1 cellular context compared by ENCODE assay signal in the genomic region with DNA sequence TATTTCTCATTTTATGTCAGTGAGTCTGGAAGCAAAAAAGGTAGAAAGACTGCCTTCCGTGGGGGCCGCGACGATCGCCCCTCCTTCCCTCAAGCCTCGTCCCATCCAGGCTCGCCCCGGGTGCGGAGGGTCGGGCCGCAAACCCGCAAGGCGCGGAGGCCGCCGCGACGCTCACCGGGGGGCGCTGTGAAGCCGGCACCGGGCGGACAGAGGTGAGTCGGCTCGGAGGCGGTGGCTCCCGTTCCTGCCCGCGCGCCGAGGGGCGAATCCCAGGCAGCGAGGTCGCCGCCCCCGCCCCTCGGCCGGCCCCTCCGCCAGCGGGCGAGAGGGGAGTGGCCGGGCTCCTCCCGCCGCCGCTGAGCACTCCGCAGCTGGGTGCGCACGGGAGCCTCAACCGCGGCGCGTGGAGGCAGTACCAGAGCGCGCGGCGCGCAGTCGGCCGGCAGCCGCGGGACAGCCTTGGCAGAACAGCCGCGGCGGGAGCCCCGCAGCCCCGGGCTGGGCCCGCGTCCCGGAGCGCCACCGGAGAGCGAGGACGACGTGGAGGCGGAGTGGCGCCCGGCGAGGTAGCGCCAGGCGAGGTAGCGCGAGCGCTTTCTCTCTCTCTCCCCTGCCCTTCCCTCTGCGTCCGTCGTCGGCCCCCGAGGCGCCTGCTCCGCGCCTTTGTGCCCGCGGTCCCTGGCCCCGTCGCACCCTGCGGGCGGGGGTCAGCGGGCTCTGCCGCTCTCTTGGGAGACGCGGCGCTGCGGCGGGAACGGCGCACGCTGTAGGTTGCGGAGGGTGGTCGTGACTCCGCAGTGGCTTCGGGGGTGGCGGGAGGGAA.
TF ChIP-seq lines count a peak whose summit lies in the region.

A gene (plus strand): TSS at position 359 of the 823 bp plus-strand sequence. CDS start 31,492 bp downstream, outside the sequence.

TF ChIP-seq in HepG2, 621 proteins besides CTCF, POLR2A, EP300 and RAD21 (continued from another document and continues in another):
- TF ChIP-seq, protein P1, sequence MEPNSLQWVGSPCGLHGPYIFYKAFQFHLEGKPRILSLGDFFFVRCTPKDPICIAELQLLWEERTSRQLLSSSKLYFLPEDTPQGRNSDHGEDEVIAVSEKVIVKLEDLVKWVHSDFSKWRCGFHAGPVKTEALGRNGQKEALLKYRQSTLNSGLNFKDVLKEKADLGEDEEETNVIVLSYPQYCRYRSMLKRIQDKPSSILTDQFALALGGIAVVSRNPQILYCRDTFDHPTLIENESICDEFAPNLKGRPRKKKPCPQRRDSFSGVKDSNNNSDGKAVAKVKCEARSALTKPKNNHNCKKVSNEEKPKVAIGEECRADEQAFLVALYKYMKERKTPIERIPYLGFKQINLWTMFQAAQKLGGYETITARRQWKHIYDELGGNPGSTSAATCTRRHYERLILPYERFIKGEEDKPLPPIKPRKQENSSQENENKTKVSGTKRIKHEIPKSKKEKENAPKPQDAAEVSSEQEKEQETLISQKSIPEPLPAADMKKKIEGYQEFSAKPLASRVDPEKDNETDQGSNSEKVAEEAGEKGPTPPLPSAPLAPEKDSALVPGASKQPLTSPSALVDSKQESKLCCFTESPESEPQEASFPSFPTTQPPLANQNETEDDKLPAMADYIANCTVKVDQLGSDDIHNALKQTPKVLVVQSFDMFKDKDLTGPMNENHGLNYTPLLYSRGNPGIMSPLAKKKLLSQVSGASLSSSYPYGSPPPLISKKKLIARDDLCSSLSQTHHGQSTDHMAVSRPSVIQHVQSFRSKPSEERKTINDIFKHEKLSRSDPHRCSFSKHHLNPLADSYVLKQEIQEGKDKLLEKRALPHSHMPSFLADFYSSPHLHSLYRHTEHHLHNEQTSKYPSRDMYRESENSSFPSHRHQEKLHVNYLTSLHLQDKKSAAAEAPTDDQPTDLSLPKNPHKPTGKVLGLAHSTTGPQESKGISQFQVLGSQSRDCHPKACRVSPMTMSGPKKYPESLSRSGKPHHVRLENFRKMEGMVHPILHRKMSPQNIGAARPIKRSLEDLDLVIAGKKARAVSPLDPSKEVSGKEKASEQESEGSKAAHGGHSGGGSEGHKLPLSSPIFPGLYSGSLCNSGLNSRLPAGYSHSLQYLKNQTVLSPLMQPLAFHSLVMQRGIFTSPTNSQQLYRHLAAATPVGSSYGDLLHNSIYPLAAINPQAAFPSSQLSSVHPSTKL (CRISPR knock-in tag; IDR thresholded peaks at IDR 0.05), result peak; percentile 56
- TF ChIP-seq NFKB2 (CRISPR knock-in tag; IDR thresholded peaks at IDR 0.05; ENCODE audit: borderline replicate concordance) (peak; percentile 89), NR2F1 (CRISPR knock-in tag; IDR thresholded peaks at IDR 0.05) (0 out of 4 replicates have a peak, but pooled peaks of 1 of the 2 experiments have one; percentile 6), ZNF672 (CRISPR knock-in tag; IDR thresholded peaks at IDR 0.05) (peak; percentile 33), ZNF777 (CRISPR knock-in tag; IDR thresholded peaks at IDR 0.05) (peak; percentile 81), SMYD3 (CRISPR knock-in tag; IDR thresholded peaks at IDR 0.05) (0 out of 2 replicates have a peak, but pooled peaks have one; percentile 86), POLR2G (IDR thresholded peaks at IDR 0.05; ENCODE audit: low read depth, low read length) (peak; percentile 78), ZNF530 (CRISPR knock-in tag; IDR thresholded peaks at IDR 0.05; ENCODE audit: low read depth) (no peak), ZSCAN25 (CRISPR knock-in tag; IDR thresholded peaks at IDR 0.05) (peak; percentile 84; the same call in 1 of the 2 replicates), ZNF713 (CRISPR knock-in tag; IDR thresholded peaks at IDR 0.05) (no peak; the same call in 1 of the 2 replicates), SMAD1 (CRISPR knock-in tag; IDR thresholded peaks at IDR 0.05; ENCODE audit: borderline replicate concordance, low read depth) (peak; percentile 75; the same call in 1 of the 2 replicates), ZNF253 (CRISPR knock-in tag; IDR thresholded peaks at IDR 0.05; ENCODE audit: borderline replicate concordance) (no peak), YY1 (IDR thresholded peaks at IDR 0.05; ENCODE audit: insufficient read depth, insufficient replicate concordance, low read depth, low read length) (peak; percentile 77), ZBTB1 (CRISPR knock-in tag; IDR thresholded peaks at IDR 0.05; ENCODE audit: borderline replicate concordance) (peak; percentile 80; the same call in 1 of the 2 replicates), FOXA3 (CRISPR knock-in tag; IDR thresholded peaks at IDR 0.05) (peak; percentile 72), GATA4 (IDR thresholded peaks at IDR 0.05; ENCODE audit: borderline replicate concordance, low read depth) (0 out of 2 replicates have a peak, but pooled peaks have one; percentile 43), ZFY (CRISPR knock-in tag; IDR thresholded peaks at IDR 0.05) (peak; percentile 83)
- TF ChIP-seq, protein P2, sequence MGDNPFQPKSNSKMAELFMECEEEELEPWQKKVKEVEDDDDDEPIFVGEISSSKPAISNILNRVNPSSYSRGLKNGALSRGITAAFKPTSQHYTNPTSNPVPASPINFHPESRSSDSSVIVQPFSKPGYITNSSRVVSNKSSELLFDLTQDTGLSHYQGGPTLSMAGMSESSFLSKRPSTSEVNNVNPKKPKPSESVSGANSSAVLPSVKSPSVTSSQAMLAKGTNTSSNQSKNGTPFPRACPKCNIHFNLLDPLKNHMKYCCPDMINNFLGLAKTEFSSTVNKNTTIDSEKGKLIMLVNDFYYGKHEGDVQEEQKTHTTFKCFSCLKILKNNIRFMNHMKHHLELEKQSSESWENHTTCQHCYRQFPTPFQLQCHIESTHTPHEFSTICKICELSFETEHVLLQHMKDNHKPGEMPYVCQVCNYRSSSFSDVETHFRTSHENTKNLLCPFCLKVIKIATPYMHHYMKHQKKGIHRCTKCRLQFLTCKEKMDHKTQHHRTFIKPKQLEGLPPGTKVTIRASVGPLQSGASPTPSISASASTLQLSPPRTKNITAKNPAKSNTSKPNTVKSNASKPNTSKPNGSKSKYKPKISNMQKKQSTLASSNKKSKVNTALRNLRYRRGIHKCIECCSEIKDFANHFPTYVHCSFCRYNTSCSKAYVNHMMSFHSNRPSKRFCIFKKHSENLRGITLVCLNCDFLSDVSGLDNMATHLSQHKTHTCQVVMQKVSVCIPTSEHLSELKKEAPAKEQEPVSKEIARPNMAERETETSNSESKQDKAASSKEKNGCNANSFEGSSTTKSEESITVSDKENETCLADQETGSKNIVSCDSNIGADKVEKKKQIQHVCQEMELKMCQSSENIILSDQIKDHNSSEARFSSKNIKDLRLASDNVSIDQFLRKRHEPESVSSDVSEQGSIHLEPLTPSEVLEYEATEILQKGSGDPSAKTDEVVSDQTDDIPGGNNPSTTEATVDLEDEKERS (CRISPR knock-in tag; IDR thresholded peaks at IDR 0.05), result no peak; the same call in 1 of the 2 replicates
- TF ChIP-seq, protein P3, sequence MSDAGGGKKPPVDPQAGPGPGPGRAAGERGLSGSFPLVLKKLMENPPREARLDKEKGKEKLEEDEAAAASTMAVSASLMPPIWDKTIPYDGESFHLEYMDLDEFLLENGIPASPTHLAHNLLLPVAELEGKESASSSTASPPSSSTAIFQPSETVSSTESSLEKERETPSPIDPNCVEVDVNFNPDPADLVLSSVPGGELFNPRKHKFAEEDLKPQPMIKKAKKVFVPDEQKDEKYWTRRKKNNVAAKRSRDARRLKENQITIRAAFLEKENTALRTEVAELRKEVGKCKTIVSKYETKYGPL (CRISPR knock-in tag; IDR thresholded peaks at IDR 0.05), result peak; percentile 36; the same call in 1 of the 2 replicates
- TF ChIP-seq, protein P4, sequence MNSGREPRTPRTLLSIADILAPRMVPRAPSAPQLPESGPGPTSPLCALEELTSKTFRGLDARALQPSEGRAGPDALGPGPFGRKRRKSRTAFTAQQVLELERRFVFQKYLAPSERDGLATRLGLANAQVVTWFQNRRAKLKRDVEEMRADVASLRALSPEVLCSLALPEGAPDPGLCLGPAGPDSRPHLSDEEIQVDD (CRISPR knock-in tag; IDR thresholded peaks at IDR 0.05; ENCODE audit: borderline replicate concordance), result peak; percentile 71; the same call in 1 of the 2 replicates
- TF ChIP-seq, protein P5, sequence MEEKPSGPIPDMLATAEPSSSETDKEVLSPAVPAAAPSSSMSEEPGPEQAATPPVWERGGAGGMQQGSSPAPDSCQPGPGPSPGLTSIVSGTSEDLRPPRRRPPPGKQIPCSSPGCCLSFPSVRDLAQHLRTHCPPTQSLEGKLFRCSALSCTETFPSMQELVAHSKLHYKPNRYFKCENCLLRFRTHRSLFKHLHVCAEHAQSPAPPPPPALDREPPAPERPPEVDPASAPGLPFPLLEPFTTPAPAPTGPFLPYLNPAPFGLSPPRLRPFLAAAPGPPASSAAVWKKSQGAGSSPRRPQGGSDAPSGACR (CRISPR knock-in tag; IDR thresholded peaks at IDR 0.05), result peak; percentile 96; the same call in 1 of the 2 replicates
- TF ChIP-seq, protein P6, sequence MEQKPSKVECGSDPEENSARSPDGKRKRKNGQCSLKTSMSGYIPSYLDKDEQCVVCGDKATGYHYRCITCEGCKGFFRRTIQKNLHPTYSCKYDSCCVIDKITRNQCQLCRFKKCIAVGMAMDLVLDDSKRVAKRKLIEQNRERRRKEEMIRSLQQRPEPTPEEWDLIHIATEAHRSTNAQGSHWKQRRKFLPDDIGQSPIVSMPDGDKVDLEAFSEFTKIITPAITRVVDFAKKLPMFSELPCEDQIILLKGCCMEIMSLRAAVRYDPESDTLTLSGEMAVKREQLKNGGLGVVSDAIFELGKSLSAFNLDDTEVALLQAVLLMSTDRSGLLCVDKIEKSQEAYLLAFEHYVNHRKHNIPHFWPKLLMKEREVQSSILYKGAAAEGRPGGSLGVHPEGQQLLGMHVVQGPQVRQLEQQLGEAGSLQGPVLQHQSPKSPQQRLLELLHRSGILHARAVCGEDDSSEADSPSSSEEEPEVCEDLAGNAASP (CRISPR knock-in tag; IDR thresholded peaks at IDR 0.05; ENCODE audit: borderline replicate concordance), result peak; percentile 78
- TF ChIP-seq, protein P7, sequence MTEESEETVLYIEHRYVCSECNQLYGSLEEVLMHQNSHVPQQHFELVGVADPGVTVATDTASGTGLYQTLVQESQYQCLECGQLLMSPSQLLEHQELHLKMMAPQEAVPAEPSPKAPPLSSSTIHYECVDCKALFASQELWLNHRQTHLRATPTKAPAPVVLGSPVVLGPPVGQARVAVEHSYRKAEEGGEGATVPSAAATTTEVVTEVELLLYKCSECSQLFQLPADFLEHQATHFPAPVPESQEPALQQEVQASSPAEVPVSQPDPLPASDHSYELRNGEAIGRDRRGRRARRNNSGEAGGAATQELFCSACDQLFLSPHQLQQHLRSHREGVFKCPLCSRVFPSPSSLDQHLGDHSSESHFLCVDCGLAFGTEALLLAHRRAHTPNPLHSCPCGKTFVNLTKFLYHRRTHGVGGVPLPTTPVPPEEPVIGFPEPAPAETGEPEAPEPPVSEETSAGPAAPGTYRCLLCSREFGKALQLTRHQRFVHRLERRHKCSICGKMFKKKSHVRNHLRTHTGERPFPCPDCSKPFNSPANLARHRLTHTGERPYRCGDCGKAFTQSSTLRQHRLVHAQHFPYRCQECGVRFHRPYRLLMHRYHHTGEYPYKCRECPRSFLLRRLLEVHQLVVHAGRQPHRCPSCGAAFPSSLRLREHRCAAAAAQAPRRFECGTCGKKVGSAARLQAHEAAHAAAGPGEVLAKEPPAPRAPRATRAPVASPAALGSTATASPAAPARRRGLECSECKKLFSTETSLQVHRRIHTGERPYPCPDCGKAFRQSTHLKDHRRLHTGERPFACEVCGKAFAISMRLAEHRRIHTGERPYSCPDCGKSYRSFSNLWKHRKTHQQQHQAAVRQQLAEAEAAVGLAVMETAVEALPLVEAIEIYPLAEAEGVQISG (CRISPR knock-in tag; IDR thresholded peaks at IDR 0.05), result peak; percentile 88
- TF ChIP-seq, protein P8, sequence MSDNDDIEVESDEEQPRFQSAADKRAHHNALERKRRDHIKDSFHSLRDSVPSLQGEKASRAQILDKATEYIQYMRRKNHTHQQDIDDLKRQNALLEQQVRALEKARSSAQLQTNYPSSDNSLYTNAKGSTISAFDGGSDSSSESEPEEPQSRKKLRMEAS (IDR thresholded peaks at IDR 0.05), result peak; percentile 89
- TF ChIP-seq, protein P9, sequence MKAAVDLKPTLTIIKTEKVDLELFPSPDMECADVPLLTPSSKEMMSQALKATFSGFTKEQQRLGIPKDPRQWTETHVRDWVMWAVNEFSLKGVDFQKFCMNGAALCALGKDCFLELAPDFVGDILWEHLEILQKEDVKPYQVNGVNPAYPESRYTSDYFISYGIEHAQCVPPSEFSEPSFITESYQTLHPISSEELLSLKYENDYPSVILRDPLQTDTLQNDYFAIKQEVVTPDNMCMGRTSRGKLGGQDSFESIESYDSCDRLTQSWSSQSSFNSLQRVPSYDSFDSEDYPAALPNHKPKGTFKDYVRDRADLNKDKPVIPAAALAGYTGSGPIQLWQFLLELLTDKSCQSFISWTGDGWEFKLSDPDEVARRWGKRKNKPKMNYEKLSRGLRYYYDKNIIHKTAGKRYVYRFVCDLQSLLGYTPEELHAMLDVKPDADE (CRISPR knock-in tag; IDR thresholded peaks at IDR 0.05), result 0 out of 2 replicates have a peak, but pooled peaks have one; percentile 25
- TF ChIP-seq, protein P10, sequence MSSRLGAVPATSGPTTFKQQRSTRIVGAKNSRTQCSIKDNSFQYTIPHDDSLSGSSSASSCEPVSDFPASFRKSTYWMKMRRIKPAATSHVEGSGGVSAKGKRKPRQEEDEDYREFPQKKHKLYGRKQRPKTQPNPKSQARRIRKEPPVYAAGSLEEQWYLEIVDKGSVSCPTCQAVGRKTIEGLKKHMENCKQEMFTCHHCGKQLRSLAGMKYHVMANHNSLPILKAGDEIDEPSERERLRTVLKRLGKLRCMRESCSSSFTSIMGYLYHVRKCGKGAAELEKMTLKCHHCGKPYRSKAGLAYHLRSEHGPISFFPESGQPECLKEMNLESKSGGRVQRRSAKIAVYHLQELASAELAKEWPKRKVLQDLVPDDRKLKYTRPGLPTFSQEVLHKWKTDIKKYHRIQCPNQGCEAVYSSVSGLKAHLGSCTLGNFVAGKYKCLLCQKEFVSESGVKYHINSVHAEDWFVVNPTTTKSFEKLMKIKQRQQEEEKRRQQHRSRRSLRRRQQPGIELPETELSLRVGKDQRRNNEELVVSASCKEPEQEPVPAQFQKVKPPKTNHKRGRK (CRISPR knock-in tag; IDR thresholded peaks at IDR 0.05), result peak; percentile 69; the same call in 1 of the 2 replicates
